Comparison of ENCODE assay signal across 27 cellular contexts in the genomic region with DNA sequence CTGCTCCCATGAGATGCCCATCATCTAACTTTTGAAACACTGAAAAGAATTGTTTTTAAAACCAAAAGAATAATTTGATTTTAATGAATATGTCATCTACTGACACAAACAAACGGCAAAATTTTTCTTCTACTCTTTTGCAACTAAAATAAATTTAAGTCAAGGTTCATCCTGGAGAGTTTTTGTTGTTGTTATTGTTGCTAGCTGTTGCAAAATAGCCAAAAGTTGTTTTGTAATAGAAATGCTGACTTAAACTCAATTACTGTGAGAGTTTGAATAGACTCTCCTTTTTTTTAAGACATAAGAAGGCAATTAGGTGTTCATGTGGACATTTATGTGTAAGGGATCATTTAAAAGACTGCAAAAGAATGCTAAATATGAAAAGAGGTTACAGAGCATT.
"Had no signal": no experiment of that assay in that cellular context is flagged by ENCODE, and none has a peak within 500 bp of the region (broad histone marks: within the 10 kb centered on the region; RNA-seq: fewer than 3 reads in every experiment).

No MANE protein-coding gene starts in this region.

- H3K9me3 ChIP-seq: MG63 had no signal

- H3K36me3 ChIP-seq: MG63 had no signal

- H3K4me3 ChIP-seq: MG63 had no signal

- DNase-seq: Karpas-422, Kasumi-1, KG1, MG63, MM.1S, MV-4-11, NCI-H1048, NCI-H1092, NCI-H1105, NCI-H1105 treated with DMSO at 0.1 percent for 48 hours, NCI-H1417 treated with DMSO at 0.1 percent for 48 hours, NCI-H1436, NCI-H1436 treated with DMSO at 0.1 percent for 48 hours, NCI-H1694, NCI-H1694 treated with DMSO at 0.1 percent for 48 hours, NCI-H187, NCI-H187 treated with DMSO at 0.1 percent for 48 hours, NCI-H2029, NCI-H2029 treated with DMSO at 0.1 percent for 48 hours, NCI-H2107, NCI-H2171, NCI-H2171 treated with DMSO at 0.1 percent for 48 hours, NCI-H226, NCI-H345, NCI-H446, NCI-H446 treated with DMSO at 0.1 percent for 48 hours had no signal

- H3K27me3 ChIP-seq: MG63 had no signal

- H3K9ac ChIP-seq: KMS-11 had no signal

- H3K27ac ChIP-seq: KMS-11 had no signal

- H3K4me2 ChIP-seq: KMS-11 had no signal
